In the genomic region with DNA sequence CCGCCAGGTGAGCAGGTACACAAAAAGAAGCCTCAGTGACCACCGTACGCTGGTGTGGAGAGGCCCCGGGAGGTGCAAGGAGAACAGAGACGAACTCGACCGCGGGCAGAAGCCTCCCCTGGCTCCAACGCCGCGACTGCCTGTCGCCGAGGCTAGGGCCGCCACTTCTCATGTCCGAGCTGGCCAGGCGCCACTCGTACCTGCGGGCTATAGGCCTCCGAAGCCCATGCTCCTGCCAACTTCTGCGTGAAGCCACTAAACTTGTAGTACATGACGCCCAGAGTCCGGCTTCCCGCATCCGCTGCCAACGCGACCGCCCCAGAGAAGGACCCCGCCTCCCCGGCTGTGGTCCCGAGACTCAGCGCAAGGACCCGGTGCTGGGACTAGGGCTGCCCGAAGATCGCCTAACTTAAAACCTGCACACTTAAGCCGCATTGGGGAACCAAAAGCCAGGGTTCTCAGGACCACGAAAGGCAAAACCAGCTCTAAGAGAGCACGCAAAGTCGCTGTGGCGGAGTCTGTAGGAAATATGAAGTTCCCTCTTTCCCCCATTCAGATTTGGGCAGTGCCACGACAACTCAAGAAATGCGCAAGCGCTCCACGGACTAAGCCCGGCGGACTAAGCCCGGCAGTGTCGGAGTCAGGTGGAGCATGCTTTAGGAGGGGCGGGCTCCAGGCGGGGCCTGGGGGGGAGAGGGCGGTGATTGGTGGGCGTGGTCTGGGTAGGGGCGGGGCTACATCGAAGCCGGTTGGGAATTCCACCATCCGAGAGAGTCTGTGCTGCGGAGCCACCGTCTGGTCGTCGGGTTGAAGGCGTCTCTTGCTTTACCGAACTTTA, we compare ENCODE assay signal across 8 cellular contexts. TPM values are rescaled to one million over a fixed set of nuclear protein-coding genes. Genes with fewer than 3 reads are reported as not detected.
DNase-seq lines count a peak whose midpoint lies in the region; ATAC-seq, FAIRE-seq and TF ChIP-seq lines count a peak whose summit lies in the region.

A gene with protein sequence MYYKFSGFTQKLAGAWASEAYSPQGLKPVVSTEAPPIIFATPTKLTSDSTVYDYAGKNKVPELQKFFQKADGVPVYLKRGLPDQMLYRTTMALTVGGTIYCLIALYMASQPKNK (minus strand): TSS at position 328 of the 838 bp plus-strand sequence. CDS start 56 bp downstream, at position 272.

- peak within 1 kb of the TSS; percentile 99 for H3K27ac ChIP-seq in angular gyrus (ENCODE audit: low read depth, low read length)
- H3K27ac ChIP-seq in psoas muscle: peak within 1 kb of the TSS; percentile 93

- intact Hi-C loops in left ventricle myocardium superior (cut with micrococcal nuclease): no loop called here
- intact Hi-C loops in psoas muscle (cut with DNase I): loop anchor here (2.0 to 10.0 kb wide), 3 partner anchors 264 to 526 kb away; no protein-coding TSS in a partner anchor

- H3K9me3 ChIP-seq in psoas muscle: no peaks in the 10 kb centered on the region

- WGBS in psoas muscle, 3 donors: 0% methylated on average over 46 to 61 of the region's 61 CpGs

- H3K36me3 ChIP-seq in psoas muscle (ENCODE audit: insufficient read depth in 1 of 2, low read depth in 1 of 2): no peaks in the 10 kb centered on the region

- TF ChIP-seq CTCF in psoas muscle (IDR thresholded peaks at IDR 0.05): peak; percentile 28

- peaks cover 37% of the 10 kb centered on the region for H3K4me1 ChIP-seq in psoas muscle

- no peaks in the 10 kb centered on the region for H3K27me3 ChIP-seq in psoas muscle (ENCODE audit: insufficient read depth in 3 of 3, low read length in 2 of 3)

- ATAC-seq in GM18498 (IDR thresholded peaks at IDR 0.05; ENCODE audit: unreplicated experiment): peak; percentile 95
- ATAC-seq in HG02938 (IDR thresholded peaks at IDR 0.05; ENCODE audit: unreplicated experiment): peak; percentile 90
- peak; percentile 99 for ATAC-seq in left ventricle myocardium superior
- peak; percentile 97 to 100 (median 99) for ATAC-seq in psoas muscle

- FAIRE-seq in urothelium cell line (lab: Jason Lieb, UNC): peak; percentile 84

- H3K4me3 ChIP-seq in psoas muscle: peak within 1 kb of the TSS; percentile 81

- peak; percentile 94 to 97 for DNase-seq in NCI-H187 (lab: John Stamatoyannopoulos, UW)
- peak; percentile 90 to 96 (median 94) for DNase-seq in T-helper 2 cell
- DNase-seq in left ventricle myocardium superior: peak; percentile 97
- peak; percentile 96 to 99 for DNase-seq in psoas muscle
- DNase-seq in urothelium cell line (ENCODE audit: low spot score): peak; percentile 99

RNA-seq across cellular contexts. Expression of the gene that starts here (rescaled TPM):
- total RNA-seq in left ventricle myocardium superior (98.4 TPM), psoas muscle (10 to 100 TPM; 58.1 to 85.0 (median 62.4) TPM)
- 100 to 1,000 TPM in 1 of 3 donors, 10 to 100 TPM in 2; 75.4 to 176 (median 93.3) TPM for polyA plus RNA-seq in psoas muscle

Comparison
In these comparisons a context has a peak if more than half of its experiments do, and no peak if none do; other contexts are left out.
1. Peak in every context shown above with its lines: DNase-seq, ATAC-seq, H3K4me3 ChIP-seq and H3K27ac ChIP-seq.